Comparison of ENCODE assay signal across 8 cellular contexts in genomic region chr7:157136372-157136771, GRCh38. TPM values are rescaled to one million over a fixed set of nuclear protein-coding genes. Genes with fewer than 3 reads are reported as not detected.
A peak's percentile ranks its signal among the peaks of the same experiment; 100 is the strongest.
DNase-seq lines count a peak whose midpoint lies in the region; ATAC-seq, FAIRE-seq and TF ChIP-seq lines count a peak whose summit lies in the region.

No MANE protein-coding gene starts in this region.

- peaks cover 23% of the 10 kb centered on the region for H3K79me2 ChIP-seq in astrocyte (ENCODE audit: insufficient read depth, low read length)

- peaks cover 21% of the 10 kb centered on the region for H4K20me1 ChIP-seq in astrocyte (ENCODE audit: insufficient read depth, low read length)

- H2AFZ ChIP-seq in astrocyte (ENCODE audit: low read depth, low read length): peak overlapping the region; percentile 57

- no peak for TF ChIP-seq POLR2A in upper lobe of left lung (IDR thresholded peaks at IDR 0.05)

- TF ChIP-seq CTCF in astrocyte (IDR thresholded peaks at IDR 0.05; ENCODE audit: insufficient read depth, low read depth, low read length) (no peak), natural killer cell (IDR thresholded peaks at IDR 0.05) (no peak), upper lobe of left lung (IDR thresholded peaks at IDR 0.05) (peak in 1 of 6 experiments; percentile 16)

- H3K4me3 Mint-ChIP-seq in astrocyte (ENCODE audit: unreplicated experiment) (peak overlapping the region; percentile 23), natural killer cell (peak overlapping the region; percentile 54)

- ATAC-seq in natural killer cell (no peak), GM18909 (IDR thresholded peaks at IDR 0.05; ENCODE audit: poor library complexity, unreplicated experiment) (no peak), GM18870 (IDR thresholded peaks at IDR 0.05; ENCODE audit: unreplicated experiment) (no peak), upper lobe of left lung (ENCODE audit: low FRiP score in 2 of 2) (no peak)

- WGBS in upper lobe of left lung, 2 donors: 31 to 33% methylated on average over 4 of the region's 4 CpGs

- no peak overlapping the region for H3K9ac ChIP-seq in astrocyte (ENCODE audit: low read length)

- H3K27ac Mint-ChIP-seq in astrocyte (ENCODE audit: unreplicated experiment) (peak overlapping the region; percentile 22), natural killer cell (peak overlapping the region in 1 of 2 donors; percentile 50)

- no peak overlapping the region for H3K4me3 ChIP-seq in astrocyte (ENCODE audit: insufficient read depth, low read depth, low read length)
- H3K4me3 ChIP-seq in upper lobe of left lung: no peak overlapping the region

- peak; percentile 23 for FAIRE-seq in astrocyte (lab: Jason Lieb, UNC)

- TF ChIP-seq EP300 in upper lobe of left lung (IDR thresholded peaks at IDR 0.05): no peak

- no peaks in the 10 kb centered on the region for H3K36me3 ChIP-seq in astrocyte (ENCODE audit: insufficient read depth, low read length)
- H3K36me3 ChIP-seq in upper lobe of left lung: peaks cover 0 to 7% (median 3%) of the 10 kb centered on the region in 4 donors

- peaks cover 5% of the 10 kb centered on the region for H3K27me3 Mint-ChIP-seq in astrocyte (ENCODE audit: low read depth, unreplicated experiment)
- no peaks in the 10 kb centered on the region for H3K27me3 Mint-ChIP-seq in natural killer cell (ENCODE audit: low read depth in 2 of 2)

- H3K27me3 ChIP-seq in astrocyte (ENCODE audit: insufficient read depth, low read length) (no peaks in the 10 kb centered on the region), upper lobe of left lung (no peaks in the 10 kb centered on the region)

- intact Hi-C loops in natural killer cell (cut with micrococcal nuclease): no loop called here

- H3K36me3 Mint-ChIP-seq in astrocyte (ENCODE audit: low read depth, unreplicated experiment) (no peaks in the 10 kb centered on the region), natural killer cell (no peaks in the 10 kb centered on the region)

- DNase-seq in EL: peak; percentile 79
- DNase-seq in NAMALWA (ENCODE audit: low spot score): peak; percentile 48
- peak; percentile 78 for DNase-seq in astrocyte (ENCODE audit: low read depth)
- DNase-seq in natural killer cell: no peak
- no peak for DNase-seq in upper lobe of left lung
- DNase-seq in GOT3 (lab: John Stamatoyannopoulos, UW): no peak

- H3K27ac ChIP-seq in astrocyte (ENCODE audit: low read depth, low read length) (peak overlapping the region; percentile 31), upper lobe of left lung (peak overlapping the region in 1 of 4 donors; percentile 40)

- H3K9me3 ChIP-seq in astrocyte (ENCODE audit: insufficient read depth, low read depth, low read length) (no peaks in the 10 kb centered on the region), upper lobe of left lung (no peaks in the 10 kb centered on the region)

- H3K4me1 ChIP-seq in astrocyte (ENCODE audit: insufficient read depth, low read length) (peaks cover 11% of the 10 kb centered on the region), upper lobe of left lung (peaks cover 20 to 27% (median 23%) of the 10 kb centered on the region in 4 donors)

- H3K4me2 ChIP-seq in astrocyte (ENCODE audit: low read length): peak overlapping the region; percentile 62

- H3K9me3 Mint-ChIP-seq in astrocyte (ENCODE audit: unreplicated experiment) (no peaks in the 10 kb centered on the region), natural killer cell (no peaks in the 10 kb centered on the region)

- H3K4me1 Mint-ChIP-seq in astrocyte (ENCODE audit: low read depth, unreplicated experiment): peaks cover 13% of the 10 kb centered on the region
- H3K4me1 Mint-ChIP-seq in natural killer cell: peaks cover 20 to 24% of the 10 kb centered on the region in 2 donors

RNA-seq across cellular contexts. Expression of gene UBE3C, which starts 2.4 kb away (rescaled TPM):
- total RNA-seq in astrocyte: 73.7 and 76.9 TPM in 2 replicates
- 10 to 100 TPM; 44.6 to 56.7 (median 55.5) TPM for total RNA-seq in natural killer cell
- 10 to 100 TPM; 43.7 to 85.9 (median 69.3) TPM for total RNA-seq in upper lobe of left lung

Comparison
In these comparisons a context has a peak if more than half of its experiments do, and no peak if none do; other contexts are left out.
1. DNase-seq: peak in EL (single experiment), NAMALWA (single experiment) and astrocyte (single experiment); none in natural killer cell (single experiment), upper lobe of left lung (0 of 2) and GOT3 (single experiment).